ENCODE assay signal across 16 cellular contexts in the genomic region with DNA sequence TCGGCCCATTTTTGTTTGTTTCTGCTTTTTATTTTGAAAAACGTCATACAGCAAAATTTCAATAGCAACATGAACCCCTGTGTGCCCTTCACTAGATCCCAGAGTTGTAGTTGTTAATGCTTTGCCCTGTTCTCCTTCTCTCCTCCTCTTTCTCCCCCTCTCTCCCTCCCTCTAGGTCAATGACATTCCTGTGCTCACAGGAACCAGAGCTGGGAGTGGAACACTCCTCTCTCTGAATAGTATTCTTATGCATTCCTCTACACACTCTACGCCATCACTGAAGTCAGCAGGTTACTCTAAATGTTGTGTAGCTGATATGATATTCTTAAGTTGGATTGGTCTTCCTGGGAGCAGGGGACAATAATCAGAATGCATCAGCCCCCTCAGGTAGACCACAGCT.
DNase-seq lines count a peak whose midpoint lies in the region; ATAC-seq and TF ChIP-seq lines count a peak whose summit lies in the region.
"Had no signal": no experiment of that assay in that cellular context is flagged by ENCODE, and none has a peak within 500 bp of the region (broad histone marks: within the 10 kb centered on the region; RNA-seq: fewer than 3 reads in every experiment).

No MANE protein-coding gene starts in this region.

- H3K36me3 ChIP-seq in IMR-90 (ENCODE audit: control insufficient read depth, insufficient read depth, low read length) (no peaks in the 10 kb centered on the region), thyroid gland (no peaks in the 10 kb centered on the region)
- H3K36me3 ChIP-seq: BLaER1 treated with 17β-estradiol and CSF1 and Interleukin-3, amounts not matched to agents 10 nM and 100 nM had no signal

- no peak overlapping the region for H2AFZ ChIP-seq in IMR-90 (replicated peaks; ENCODE audit: low read length, poor library complexity)

- peaks cover 3% of the 10 kb centered on the region for H3K9me3 Mint-ChIP-seq in activated T-helper 2 cell treated with anti-CD3 and anti-CD28 coated beads, Interferon-gamma antibody, Interleukin-2, Interleukin-4, amounts not matched to agents 10 μg/mL and 5 μg/mL and 100 μg/mL, durations not matched to agents 14 hours and 24 hours and 36 hours
- H3K9me3 Mint-ChIP-seq: CD8-positive, alpha-beta memory T cell had no signal

- H2AK9ac ChIP-seq in IMR-90 (replicated peaks; ENCODE audit: low read depth, low read length, poor library complexity) = no peak overlapping the region

- CTCF ChIA-PET in IMR-90 (lab: Yijun Ruan, JAX) = no interaction called here

- H3K9me3 ChIP-seq in IMR-90 (ENCODE audit: control insufficient read depth, insufficient read depth, low read length) = no peaks in the 10 kb centered on the region
- no peaks in the 10 kb centered on the region for H3K9me3 ChIP-seq in thyroid gland

- no peak overlapping the region for H3K4me3 Mint-ChIP-seq in activated T-helper 2 cell treated with anti-CD3 and anti-CD28 coated beads, Interferon-gamma antibody, Interleukin-2, Interleukin-4, amounts not matched to agents 10 μg/mL and 5 μg/mL and 100 μg/mL, durations not matched to agents 14 hours and 24 hours and 36 hours (ENCODE audit: low read depth)
- H3K4me3 Mint-ChIP-seq: CD8-positive, alpha-beta memory T cell had no signal

- peak overlapping the region; percentile 82; the same call in 1 of the 3 replicates for H2BK15ac ChIP-seq in IMR-90 (ENCODE audit: low read depth, low read length)

- POLR2A ChIA-PET in IMR-90 (lab: Charles Lee; ENCODE audit: unreplicated experiment) = no interaction called here

- peak overlapping the region; percentile 49; the same call in 1 of the 2 replicates for H3K18ac ChIP-seq in IMR-90 (ENCODE audit: low read depth, low read length)

- H3K27me3 ChIP-seq in IMR-90 (ENCODE audit: control insufficient read depth, insufficient read depth, low read length) = no peaks in the 10 kb centered on the region
- no peaks in the 10 kb centered on the region for H3K27me3 ChIP-seq in thyroid gland
- H3K27me3 ChIP-seq: BLaER1 treated with 17β-estradiol and CSF1 and Interleukin-3, amounts not matched to agents 10 nM and 100 nM had no signal

- TF ChIP-seq CTCF in IMR-90 (conservative IDR thresholded peaks at IDR 0.05; ENCODE audit: low read depth, low read length) (no peak), thyroid gland (IDR thresholded peaks at IDR 0.05) (no peak)

- BruUV-seq in IMR-90 (replicated peaks; lab: Mats Ljungman, UMichigan) = no TSS peak

- H2BK120ac ChIP-seq in IMR-90 (ENCODE audit: low read depth, low read length) = peak overlapping the region; percentile 56

- H3K27ac ChIP-seq in IMR-90 (ENCODE audit: insufficient read depth, low read length) (no peak overlapping the region), thyroid gland (peak overlapping the region in 2 of 3 donors; percentile 48 to 66)
- H3K27ac ChIP-seq: BLaER1 treated with 17β-estradiol and CSF1 and Interleukin-3, amounts not matched to agents 10 nM and 100 nM had no signal

- no peak for DNase-seq in IMR-90
- no peak for DNase-seq in activated T-helper 2 cell treated with anti-CD3 and anti-CD28 coated beads, Interferon-gamma antibody, Interleukin-2, Interleukin-4, amounts not matched to agents 10 μg/mL and 5 μg/mL and 100 μg/mL, durations not matched to agents 14 hours and 24 hours and 36 hours (ENCODE audit: low spot score)
- DNase-seq in left kidney (ENCODE audit: low read depth, low spot score) = peak; percentile 83
- DNase-seq in thyroid gland = peak; percentile 33 to 34
- no peak for DNase-seq in stimulated activated naive CD4-positive, alpha-beta T cell treated with Interleukin-2 at 50 U/mL for 16 hours (lab: John Stamatoyannopoulos, UW)
- no peak for DNase-seq in stimulated activated CD4-positive, alpha-beta T cell treated with anti-CD3 and anti-CD28 coated beads, Interleukin-4, amount 100 ng/mL, for 4 hours
- DNase-seq: CD8-positive, alpha-beta memory T cell; NCI-H1417; NCI-H187; NCI-H2107; NCI-H510A; NCI-H748 treated with DMSO at 0.1 percent for 48 hours; NK-92 treated with Interleukin-12 subunit alpha and Interleukin-12 subunit beta, amount 100 ng/mL, for 24 hours; Right ventricle myocardium superior had no signal

- 0 out of 2 replicates have a peak, but pooled peaks have one; percentile 25 for ATAC-seq in IMR-90 (ENCODE audit: low read depth)
- ATAC-seq in HG02759 (IDR thresholded peaks at IDR 0.05; ENCODE audit: unreplicated experiment) = no peak

- H2AK5ac ChIP-seq in IMR-90 (ENCODE audit: low read depth, low read length) = peak overlapping the region; percentile 48; the same call in 1 of the 2 replicates

- no peak overlapping the region for H3K56ac ChIP-seq in IMR-90 (ENCODE audit: extremely low read depth, insufficient read depth, low read length)

- no peaks in the 10 kb centered on the region for H3K27me3 Mint-ChIP-seq in activated T-helper 2 cell treated with anti-CD3 and anti-CD28 coated beads, Interferon-gamma antibody, Interleukin-2, Interleukin-4, amounts not matched to agents 10 μg/mL and 5 μg/mL and 100 μg/mL, durations not matched to agents 14 hours and 24 hours and 36 hours (ENCODE audit: low read depth)

- H3K9ac ChIP-seq in IMR-90 (ENCODE audit: low read depth, low read length) = no peak overlapping the region
- H3K9ac ChIP-seq: BLaER1 treated with 17β-estradiol and CSF1 and Interleukin-3, amounts not matched to agents 10 nM and 100 nM had no signal

- H4K20me1 ChIP-seq in IMR-90 (ENCODE audit: insufficient read depth, low read length) = no peaks in the 10 kb centered on the region
- H4K20me1 ChIP-seq: BLaER1 treated with 17β-estradiol and CSF1 and Interleukin-3, amounts not matched to agents 10 nM and 100 nM had no signal

- no peak overlapping the region for H3K14ac ChIP-seq in IMR-90 (replicated peaks; ENCODE audit: low read depth, low read length)

- H4K8ac ChIP-seq in IMR-90 (ENCODE audit: low read depth in 2 of 2, low read length in 2 of 2) = no peak overlapping the region

- H3K4me1 Mint-ChIP-seq in activated T-helper 2 cell treated with anti-CD3 and anti-CD28 coated beads, Interferon-gamma antibody, Interleukin-2, Interleukin-4, amounts not matched to agents 10 μg/mL and 5 μg/mL and 100 μg/mL, durations not matched to agents 14 hours and 24 hours and 36 hours (ENCODE audit: low read depth) = peaks cover 71% of the 10 kb centered on the region

- dilution Hi-C loops in IMR-90 (cut with HindIII; ENCODE audit: low sequenced_read_pairs, unreplicated experiment) = no loop called here

- peak overlapping the region; percentile 69 for H3K27ac Mint-ChIP-seq in activated T-helper 2 cell treated with anti-CD3 and anti-CD28 coated beads, Interferon-gamma antibody, Interleukin-2, Interleukin-4, amounts not matched to agents 10 μg/mL and 5 μg/mL and 100 μg/mL, durations not matched to agents 14 hours and 24 hours and 36 hours
- H3K27ac Mint-ChIP-seq: CD8-positive, alpha-beta memory T cell had no signal

- no peaks in the 10 kb centered on the region for H3K79me1 ChIP-seq in IMR-90 (ENCODE audit: low read depth in 1 of 2, low read length in 2 of 2)

- peaks cover 10% of the 10 kb centered on the region for H3K36me3 Mint-ChIP-seq in activated T-helper 2 cell treated with anti-CD3 and anti-CD28 coated beads, Interferon-gamma antibody, Interleukin-2, Interleukin-4, amounts not matched to agents 10 μg/mL and 5 μg/mL and 100 μg/mL, durations not matched to agents 14 hours and 24 hours and 36 hours (ENCODE audit: low read depth)

- 0 out of 2 replicates have a peak overlapping the region, but pooled peaks have one; percentile 10 for H4K91ac ChIP-seq in IMR-90 (ENCODE audit: insufficient read depth, low read depth, low read length)

- H3K4me3 ChIP-seq in IMR-90 (ENCODE audit: insufficient read depth, low read depth, low read length) (no peak overlapping the region), thyroid gland (replicated peaks in 1 of 3) (no peak overlapping the region)
- H3K4me3 ChIP-seq: BLaER1 treated with 17β-estradiol and CSF1 and Interleukin-3, amounts not matched to agents 10 nM and 100 nM had no signal

- H3K4me1 ChIP-seq in IMR-90 (ENCODE audit: control insufficient read depth, insufficient read depth, low read length) = peaks cover 9% of the 10 kb centered on the region
- peaks cover 25 to 26% of the 10 kb centered on the region in 2 donors for H3K4me1 ChIP-seq in thyroid gland

- peaks cover 11% of the 10 kb centered on the region for H3K9me1 ChIP-seq in IMR-90 (ENCODE audit: insufficient read depth, low read length)

- no peak for TF ChIP-seq RAD21 in IMR-90 (IDR thresholded peaks at IDR 0.05; ENCODE audit: low read length)

- H3K4ac ChIP-seq in IMR-90 (ENCODE audit: low read depth, low read length) = peak overlapping the region; percentile 29

- WGBS in IMR-90 (ENCODE audit: extremely low coverage in 2 of 2, insufficient read length in 1 of 2), 2 experiments = no CpG with 5 or more reads among the region's 3 CpGs
- 51 to 74% methylated on average over 3 of the region's 3 CpGs for WGBS in thyroid gland, 2 donors

- peak overlapping the region; percentile 12 for H2BK5ac ChIP-seq in IMR-90 (ENCODE audit: low read depth, low read length, poor library complexity, severe bottlenecking)

- H3K23ac ChIP-seq in IMR-90 (ENCODE audit: low read depth, low read length) = no peak overlapping the region

- intact Hi-C loops in IMR-90 (cut with micrococcal nuclease) (no loop called here), thyroid gland (cut with DNase I) (no loop called here)
- intact Hi-C loops in activated T-helper 2 cell treated with anti-CD3 and anti-CD28 coated beads, Interferon-gamma antibody, Interleukin-2, Interleukin-4, amounts not matched to agents 10 μg/mL and 5 μg/mL and 100 μg/mL, durations not matched to agents 14 hours and 24 hours and 36 hours (cut with micrococcal nuclease) = loop anchor here (5.0 kb wide), 3 partner anchors 78 to 302 kb away; no protein-coding TSS in a partner anchor

- no peak for TF ChIP-seq POLR2A in IMR-90 (IDR thresholded peaks at IDR 0.05; ENCODE audit: low read depth, low read length)
- TF ChIP-seq POLR2A in thyroid gland (IDR thresholded peaks at IDR 0.05) = peak in 1 of 2 donors; percentile 35

- in situ Hi-C loops in IMR-90 (cut with MboI; ENCODE audit: low sequenced_read_pairs) = no loop called here

- H2BK20ac ChIP-seq in IMR-90 (ENCODE audit: low read depth, low read length) = peak overlapping the region; percentile 13; the same call in 1 of the 2 replicates

- no peak overlapping the region for H4K5ac ChIP-seq in IMR-90 (ENCODE audit: low read depth, low read length)

- no peak overlapping the region for H3K4me2 ChIP-seq in IMR-90 (ENCODE audit: low read depth, low read length)
- H3K4me2 ChIP-seq: BLaER1 treated with 17β-estradiol and CSF1 and Interleukin-3, amounts not matched to agents 10 nM and 100 nM had no signal

TF ChIP-seq in IMR-90, 13 proteins besides CTCF, POLR2A, EP300 and RAD21 (continues in another document):
- TF ChIP-seq USF2 (IDR thresholded peaks at IDR 0.05; ENCODE audit: low read depth, low read length) (no peak), RCOR1 (IDR thresholded peaks at IDR 0.05; ENCODE audit: insufficient replicate concordance, low read length) (no peak)

Comparison
In these comparisons a context has a peak if more than half of its experiments do, and no peak if none do; other contexts are left out.
1. DNase-seq: peak in left kidney (single experiment) and thyroid gland (2 of 2); none in IMR-90 (single experiment), activated T-helper 2 cell treated with anti-CD3 and anti-CD28 coated beads, Interferon-gamma antibody, Interleukin-2, Interleukin-4, amounts not matched to agents 10 μg/mL and 5 μg/mL and 100 μg/mL, durations not matched to agents 14 hours and 24 hours and 36 hours (single experiment), stimulated activated naive CD4-positive, alpha-beta T cell treated with Interleukin-2 at 50 U/mL for 16 hours (single experiment) and stimulated activated CD4-positive, alpha-beta T cell treated with anti-CD3 and anti-CD28 coated beads, Interleukin-4, amount 100 ng/mL, for 4 hours (0 of 2).